19 cellular contexts compared by ENCODE assay signal in the genomic region with DNA sequence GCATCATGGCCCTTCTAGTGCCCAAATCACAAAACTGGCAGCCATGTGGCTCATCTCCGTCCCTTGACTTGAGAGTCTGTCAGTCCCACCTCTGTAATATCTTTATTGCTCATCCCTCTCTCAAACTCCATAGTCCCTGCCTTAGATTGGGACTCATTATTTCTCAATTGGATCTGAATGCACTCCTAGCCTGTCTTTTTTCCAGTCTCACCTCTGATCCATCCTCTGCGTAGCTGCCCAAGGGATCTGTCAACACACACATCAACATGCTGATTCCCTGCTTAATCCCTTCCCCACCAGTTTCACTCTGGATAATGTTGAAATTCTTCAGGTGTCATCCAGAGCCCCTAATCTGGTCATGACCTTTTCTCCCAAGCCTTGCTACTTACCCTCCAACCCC. TPM values are rescaled to one million over a fixed set of nuclear protein-coding genes. Genes with fewer than 3 reads are reported as not detected.
"Had no signal": no experiment of that assay in that cellular context is flagged by ENCODE, and none has a peak within 500 bp of the region (broad histone marks: within the 10 kb centered on the region; RNA-seq: fewer than 3 reads in every experiment).

No MANE protein-coding gene starts in this region.

- DNase-seq: KBM-7, MV-4-11, NCI-H1048, NCI-H1105, NCI-H1417, NCI-H1436 treated with DMSO at 0.1 percent for 48 hours, NCI-H1694, NCI-H187 treated with DMSO at 0.1 percent for 48 hours, NCI-H2029 treated with DMSO at 0.1 percent for 48 hours, NCI-H2171 treated with DMSO at 0.1 percent for 48 hours, NCI-H345, NCI-H446 treated with DMSO at 0.1 percent for 48 hours, NCI-H510A treated with DMSO at 0.1 percent for 48 hours, NCI-H526, RPMI8226, SHP77 treated with DMSO at 0.1 percent for 48 hours, SJCRH30 had no signal

- H3K27ac ChIP-seq: SJCRH30 had no signal

- H3K36me3 ChIP-seq: SJCRH30 had no signal

- H3K4me1 ChIP-seq: SJCRH30 had no signal

- H3K27me3 ChIP-seq: SJCRH30 had no signal

- H3K4me3 ChIP-seq: SJCRH30 had no signal

- ATAC-seq: SK-N-SH treated with all-trans-retinoic acid at 6 μM for 48 hours had no signal

RNA-seq across cellular contexts. Expression of gene NMNAT3, which starts 39.3 kb away (rescaled TPM):
- total RNA-seq: LHCN-M2 had no signal
